8 cellular contexts compared by ENCODE assay signal in genomic region chr12:26832817-26833691, GRCh38. TPM values are rescaled to one million over a fixed set of nuclear protein-coding genes. Genes with fewer than 3 reads are reported as not detected.
DNase-seq lines count a peak whose midpoint lies in the region; ATAC-seq and TF ChIP-seq lines count a peak whose summit lies in the region.

Gene ITPR2 (minus strand): TSS chr12:26833194. CDS start chr12:26832781, 413 bp downstream.

- ATAC-seq in CD4-positive, alpha-beta T cell (ENCODE audit: poor library complexity): peak; percentile 90
- ATAC-seq in GM19328 (IDR thresholded peaks at IDR 0.05; ENCODE audit: unreplicated experiment) (peak; percentile 70), HG03469 (IDR thresholded peaks at IDR 0.05; ENCODE audit: unreplicated experiment) (peak; percentile 41), lower lobe of right lung (peak; percentile 97 to 98)

- peaks cover 25% of the 10 kb centered on the region for H3K4me1 ChIP-seq in lower lobe of right lung

- peak; percentile 80 to 93 (median 88) for DNase-seq in CD4-positive, alpha-beta T cell
- peak; percentile 93 for DNase-seq in NCI-H774 (lab: John Stamatoyannopoulos, UW)
- peak; percentile 93 for DNase-seq in activated CD4-positive, alpha-beta memory T cell treated with anti-CD3 and anti-CD28 coated beads, Interleukin-2, amount 10 ng/mL, durations not matched to agents 7 days and 5 days
- peak; percentile 98 for DNase-seq in ecto neural progenitor cell (ENCODE audit: low spot score)
- DNase-seq in lower lobe of right lung: peak; percentile 96
- peak; percentile 84 to 91 (median 87) for DNase-seq in stimulated activated CD4-positive, alpha-beta T cell treated with anti-CD3 and anti-CD28 coated beads, TNF-alpha, amount 100 ng/mL, for 4 hours (ENCODE audit: low read depth in 3 of 3)

- intact Hi-C loops in CD4-positive, alpha-beta T cell (cut with DNase I, micrococcal nuclease): loop anchor here in 1 of 2 experiments (2.0 to 10.0 kb wide), 5 partner anchors 104 to 718 kb away; partner anchors contain the start of genes INTS13, PPFIBP1 and TM7SF3
- intact Hi-C loops in lower lobe of right lung (cut with DNase I): no loop called here

- TF ChIP-seq CTCF in CD4-positive, alpha-beta T cell (IDR thresholded peaks at IDR 0.05): peak; percentile 12
- TF ChIP-seq CTCF in lower lobe of right lung (IDR thresholded peaks at IDR 0.05): peak; percentile 28

- no peaks in the 10 kb centered on the region for H3K36me3 ChIP-seq in lower lobe of right lung

- POLR2A ChIA-PET in CD4-positive, alpha-beta T cell (lab: Charles Lee): interaction anchor here (0.7 to 4.7 kb wide), 29 partner anchors 8 to 1782 kb away, joined by 3 to 52 read pairs (median 4); partner anchors contain the start of genes CCDC91, DNAI7, ETFRF1 and INTS13
- POLR2A ChIA-PET in activated CD4-positive, alpha-beta memory T cell treated with anti-CD3 and anti-CD28 coated beads, Interleukin-2, amount 10 ng/mL, durations not matched to agents 7 days and 5 days (lab: Charles Lee): interaction anchor here (0.7 to 3.8 kb wide), 27 partner anchors 8 to 499 kb away, joined by 3 to 24 read pairs (median 4); partner anchors contain the start of genes BMAL2, FGFR1OP2, INTS13 and MED21

- no peaks in the 10 kb centered on the region for H3K27me3 ChIP-seq in CD4-positive, alpha-beta T cell (ENCODE audit: control insufficient read depth, insufficient read depth, low read length)
- no peaks in the 10 kb centered on the region for H3K27me3 ChIP-seq in lower lobe of right lung (ENCODE audit: low read depth)

- H3K27me3 Mint-ChIP-seq in CD4-positive, alpha-beta T cell: no peaks in the 10 kb centered on the region
- H3K27me3 Mint-ChIP-seq in activated CD4-positive, alpha-beta memory T cell treated with anti-CD3 and anti-CD28 coated beads, Interleukin-2, amount 10 ng/mL, durations not matched to agents 7 days and 5 days: no peaks in the 10 kb centered on the region

- peak within 1 kb of the TSS; percentile 89 for H3K27ac ChIP-seq in CD4-positive, alpha-beta T cell (ENCODE audit: low read depth, low read length)
- peak within 1 kb of the TSS; percentile 96 for H3K27ac ChIP-seq in lower lobe of right lung

- peak within 1 kb of the TSS; percentile 89 for H3K4me3 ChIP-seq in lower lobe of right lung

- CTCF ChIA-PET in CD4-positive, alpha-beta T cell (lab: Charles Lee): interaction anchor here (0.9 to 2.9 kb wide), 13 partner anchors 10 to 988 kb away, joined by 3 to 19 read pairs (median 5); partner anchors contain the start of genes MED21 and TM7SF3
- CTCF ChIA-PET in activated CD4-positive, alpha-beta memory T cell treated with anti-CD3 and anti-CD28 coated beads, Interleukin-2, amount 10 ng/mL, durations not matched to agents 7 days and 5 days (lab: Charles Lee): interaction anchor here (0.5 to 3.3 kb wide), 18 partner anchors 9 to 473 kb away, joined by 3 to 21 read pairs (median 3); partner anchors contain the start of gene TM7SF3

- peaks cover 9% of the 10 kb centered on the region for H3K36me3 Mint-ChIP-seq in CD4-positive, alpha-beta T cell (ENCODE audit: low read depth)
- H3K36me3 Mint-ChIP-seq in activated CD4-positive, alpha-beta memory T cell treated with anti-CD3 and anti-CD28 coated beads, Interleukin-2, amount 10 ng/mL, durations not matched to agents 7 days and 5 days (ENCODE audit: low read depth): peaks cover 4% of the 10 kb centered on the region

- no peaks in the 10 kb centered on the region for H3K9me3 ChIP-seq in CD4-positive, alpha-beta T cell (ENCODE audit: control insufficient read depth, low read length)
- no peaks in the 10 kb centered on the region for H3K9me3 ChIP-seq in lower lobe of right lung

- peak within 1 kb of the TSS; percentile 96 for H3K27ac Mint-ChIP-seq in CD4-positive, alpha-beta T cell
- H3K27ac Mint-ChIP-seq in activated CD4-positive, alpha-beta memory T cell treated with anti-CD3 and anti-CD28 coated beads, Interleukin-2, amount 10 ng/mL, durations not matched to agents 7 days and 5 days: peak within 1 kb of the TSS; percentile 94

- no peaks in the 10 kb centered on the region for H3K9me3 Mint-ChIP-seq in CD4-positive, alpha-beta T cell
- no peaks in the 10 kb centered on the region for H3K9me3 Mint-ChIP-seq in activated CD4-positive, alpha-beta memory T cell treated with anti-CD3 and anti-CD28 coated beads, Interleukin-2, amount 10 ng/mL, durations not matched to agents 7 days and 5 days

- H3K4me1 Mint-ChIP-seq in CD4-positive, alpha-beta T cell (ENCODE audit: low read depth): peaks cover 47% of the 10 kb centered on the region
- peaks cover 38% of the 10 kb centered on the region for H3K4me1 Mint-ChIP-seq in activated CD4-positive, alpha-beta memory T cell treated with anti-CD3 and anti-CD28 coated beads, Interleukin-2, amount 10 ng/mL, durations not matched to agents 7 days and 5 days

- H3K4me3 Mint-ChIP-seq in CD4-positive, alpha-beta T cell: peak within 1 kb of the TSS; percentile 98
- peak within 1 kb of the TSS; percentile 92 for H3K4me3 Mint-ChIP-seq in activated CD4-positive, alpha-beta memory T cell treated with anti-CD3 and anti-CD28 coated beads, Interleukin-2, amount 10 ng/mL, durations not matched to agents 7 days and 5 days

RNA-seq across cellular contexts. Expression of gene ITPR2, which starts in this region (rescaled TPM):
- total RNA-seq in CD4-positive, alpha-beta T cell: 10 to 100 TPM; 28.8 to 29.9 TPM
- total RNA-seq in activated CD4-positive, alpha-beta memory T cell treated with anti-CD3 and anti-CD28 coated beads, Interleukin-2, amount 10 ng/mL, durations not matched to agents 7 days and 5 days: 10 to 100 TPM; 31.7 to 36.3 TPM
- total RNA-seq in lower lobe of right lung: 64.0 TPM

Comparison
In these comparisons a context has a peak if more than half of its experiments do, and no peak if none do; other contexts are left out.
1. Peak in every context shown above with its lines: DNase-seq, ATAC-seq, H3K4me3 ChIP-seq and H3K27ac ChIP-seq.
2. ATAC-seq: peak in every context shown above with its lines; median percentile 98 in lower lobe of right lung; 90 in CD4-positive, alpha-beta T cell; 70 in GM19328; 41 in HG03469.